In the genomic region with DNA sequence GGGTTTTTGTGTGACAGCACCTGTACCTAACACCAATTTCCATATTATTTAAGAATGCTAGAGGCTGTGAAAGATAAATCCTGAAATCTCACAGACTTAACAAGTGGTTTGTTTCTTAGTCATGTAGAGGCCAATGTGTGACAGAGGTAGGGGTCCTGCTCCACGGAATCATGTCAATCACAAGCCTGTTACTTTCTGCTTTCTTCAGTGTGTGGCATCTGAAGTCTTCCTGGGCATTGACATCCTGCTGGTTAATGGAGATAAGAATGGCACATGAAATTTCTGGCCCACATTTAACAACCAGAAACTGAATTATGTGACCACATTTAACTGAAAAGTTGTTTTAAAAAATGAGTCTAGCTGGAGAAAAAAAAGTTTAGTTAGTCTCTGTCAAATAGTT, we compare ENCODE assay signal across 25 cellular contexts.
"Had no signal": no experiment of that assay in that cellular context is flagged by ENCODE, and none has a peak within 500 bp of the region (broad histone marks: within the 10 kb centered on the region; RNA-seq: fewer than 3 reads in every experiment).

No MANE protein-coding gene starts in this region.

- H3K4me3 ChIP-seq: coronary artery, esophagus muscularis mucosa, gastroesophageal sphincter, lung, ovary, psoas muscle, sigmoid colon, stomach, thyroid gland had no signal

- H3K4me1 ChIP-seq: esophagus muscularis mucosa, foreskin keratinocyte, psoas muscle, sigmoid colon, thyroid gland had no signal

- DNase-seq: dermis blood vessel endothelial cell; effector memory CD4-positive, alpha-beta T cell; foreskin keratinocyte; natural killer cell; occipital lobe; ovary; posterior cingulate gyrus; psoas muscle; right cardiac atrium; sigmoid colon; stimulated activated CD4-positive, alpha-beta T cell treated with anti-CD3 and anti-CD28 coated beads, Interleukin-2, amount 100 ng/mL, for 24 hours; stimulated activated CD4-positive, alpha-beta T cell treated with anti-CD3 and anti-CD28 coated beads, Interleukin-4, amount 100 ng/mL, for 24 hours; stimulated activated naive CD4-positive, alpha-beta T cell treated with Interleukin-2 at 50 U/mL for 16 hours; stomach; thyroid gland had no signal

- ATAC-seq: foreskin keratinocyte; gastroesophageal sphincter; natural killer cell; psoas muscle; right cardiac atrium; stimulated activated effector memory CD8-positive, alpha-beta T cell treated with anti-CD3 and anti-CD28 coated beads, Interleukin-12 subunit alpha, Interleukin-12 subunit beta, amount 100 ng/mL, for 72 hours had no signal

- H3K9me3 ChIP-seq: esophagus muscularis mucosa, gastroesophageal sphincter, ovary, psoas muscle, sigmoid colon, stomach, thyroid gland had no signal

- FAIRE-seq: endothelial cell of umbilical vein, keratinocyte, urothelium cell line had no signal

- H3K27ac Mint-ChIP-seq: memory B cell; natural killer cell; stimulated activated effector memory CD8-positive, alpha-beta T cell treated with anti-CD3 and anti-CD28 coated beads, Interleukin-12 subunit alpha, Interleukin-12 subunit beta, amount 100 ng/mL, for 72 hours; type B pancreatic cell had no signal

- H3K4me1 Mint-ChIP-seq: memory B cell; natural killer cell; stimulated activated effector memory CD8-positive, alpha-beta T cell treated with anti-CD3 and anti-CD28 coated beads, Interleukin-12 subunit alpha, Interleukin-12 subunit beta, amount 100 ng/mL, for 72 hours had no signal

- H3K36me3 Mint-ChIP-seq: memory B cell; natural killer cell; stimulated activated effector memory CD8-positive, alpha-beta T cell treated with anti-CD3 and anti-CD28 coated beads, Interleukin-12 subunit alpha, Interleukin-12 subunit beta, amount 100 ng/mL, for 72 hours; type B pancreatic cell had no signal

- H3K27ac ChIP-seq: coronary artery, esophagus muscularis mucosa, foreskin keratinocyte, gastroesophageal sphincter, ovary, psoas muscle, sigmoid colon, stomach, thyroid gland had no signal

- H3K27me3 ChIP-seq: esophagus muscularis mucosa, foreskin keratinocyte, gastroesophageal sphincter, ovary, sigmoid colon, stomach, thyroid gland had no signal

- H3K9me3 Mint-ChIP-seq: natural killer cell, type B pancreatic cell had no signal

- H3K36me3 ChIP-seq: esophagus muscularis mucosa, gastroesophageal sphincter, ovary, sigmoid colon, stomach, thyroid gland had no signal

- H3K27me3 Mint-ChIP-seq: type B pancreatic cell had no signal

- H3K4me3 Mint-ChIP-seq: memory B cell; natural killer cell; stimulated activated effector memory CD8-positive, alpha-beta T cell treated with anti-CD3 and anti-CD28 coated beads, Interleukin-12 subunit alpha, Interleukin-12 subunit beta, amount 100 ng/mL, for 72 hours; type B pancreatic cell had no signal
